Comparison of ENCODE assay signal across 19 cellular contexts in the genomic region with DNA sequence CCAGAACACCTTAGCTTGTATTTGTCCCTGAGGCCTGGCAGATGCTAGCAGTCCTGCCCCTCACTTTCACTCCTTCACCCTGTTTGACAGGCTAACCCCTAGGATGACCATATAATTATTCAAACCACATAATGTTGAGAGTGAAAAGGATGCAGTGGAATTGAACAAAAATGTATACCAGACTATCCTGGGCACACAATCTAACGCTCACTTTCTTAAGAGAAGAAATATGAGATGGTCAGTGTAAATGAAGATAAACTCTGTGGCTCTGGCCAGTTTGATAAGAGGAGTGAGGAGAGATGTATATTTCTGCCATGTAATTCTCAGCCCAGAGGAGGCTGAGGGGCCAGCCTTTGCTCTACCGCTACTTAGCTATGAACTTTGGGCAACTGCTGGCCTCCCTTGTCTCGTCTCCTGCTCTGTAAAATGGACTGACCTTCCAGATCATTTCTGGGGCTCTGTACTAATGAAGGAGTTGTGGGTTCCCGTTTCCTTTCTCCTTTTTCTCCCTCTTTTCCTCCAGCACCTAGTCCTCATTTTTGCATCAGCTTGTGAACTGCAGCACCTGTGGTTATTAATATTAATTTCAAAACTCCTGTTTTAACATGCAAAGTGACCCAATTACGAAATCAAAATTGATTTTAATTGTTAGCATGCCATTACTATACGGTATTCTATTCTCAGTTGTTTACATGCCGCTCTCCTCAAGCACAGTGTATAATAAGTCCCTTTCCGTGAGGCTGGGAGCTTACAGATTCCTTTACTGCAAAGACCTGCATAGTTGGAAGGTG.
A peak's percentile ranks its signal among the peaks of the same experiment; 100 is the strongest.
DNase-seq lines count a peak whose midpoint lies in the region; ATAC-seq, FAIRE-seq and TF ChIP-seq lines count a peak whose summit lies in the region.
"Had no signal": no experiment of that assay in that cellular context is flagged by ENCODE, and none has a peak within 500 bp of the region (broad histone marks: within the 10 kb centered on the region; RNA-seq: fewer than 3 reads in every experiment).

No MANE protein-coding gene starts in this region.

- CTCF ChIA-PET in mammary epithelial cell (lab: Charles Lee; ENCODE audit: low non-redundant PET) (no interaction called here), MCF 10A (lab: Yijun Ruan, JAX) (interaction anchor here (0.5 to 0.7 kb wide), 4 partner anchors 21 to 133 kb away, joined by 3 to 6 read pairs (median 4); no protein-coding TSS in a partner anchor)

- BruUV-seq in mammary epithelial cell (replicated peaks; lab: Mats Ljungman, UMichigan) (no TSS peak), MCF 10A (replicated peaks; lab: Mats Ljungman, UMichigan) (no TSS peak)

- intact Hi-C loops in mammary epithelial cell (cut with micrococcal nuclease) = no loop called here
- intact Hi-C loops in MCF 10A (cut with micrococcal nuclease) = no loop called here
- intact Hi-C loops in activated CD4-positive, alpha-beta T cell treated with anti-CD3 and anti-CD28 coated beads, Interleukin-2, amount 10 ng/mL, durations not matched to agents 24 days and 14 days (cut with micrococcal nuclease) = no loop called here

- H3K9me3 Mint-ChIP-seq in MCF 10A (ENCODE audit: unreplicated experiment) (no peaks in the 10 kb centered on the region), brain (peaks cover 0 to 4% (median 3%) of the 10 kb centered on the region in 5 experiments)
- H3K9me3 Mint-ChIP-seq in activated CD4-positive, alpha-beta T cell treated with anti-CD3 and anti-CD28 coated beads, Interleukin-2, amount 10 ng/mL, durations not matched to agents 24 days and 14 days = no peaks in the 10 kb centered on the region
- H3K9me3 Mint-ChIP-seq: CD8-positive, alpha-beta T cell had no signal

- H3K9ac ChIP-seq in mammary epithelial cell (ENCODE audit: insufficient read depth, low read length) (no peak overlapping the region), keratinocyte (ENCODE audit: control insufficient read depth, extremely low read depth, insufficient read depth, low read length) (no peak overlapping the region)

- H3K4me1 Mint-ChIP-seq in MCF 10A (ENCODE audit: insufficient read depth, unreplicated experiment) = peaks cover 15% of the 10 kb centered on the region
- peaks cover 74% of the 10 kb centered on the region for H3K4me1 Mint-ChIP-seq in brain
- H3K4me1 Mint-ChIP-seq in activated CD4-positive, alpha-beta T cell treated with anti-CD3 and anti-CD28 coated beads, Interleukin-2, amount 10 ng/mL, durations not matched to agents 24 days and 14 days = no peaks in the 10 kb centered on the region
- H3K4me1 Mint-ChIP-seq: CD14-positive monocyte had no signal

- no peak overlapping the region for H3K27ac ChIP-seq in mammary epithelial cell (ENCODE audit: insufficient read depth, low read depth, low read length)
- H3K27ac ChIP-seq in keratinocyte (ENCODE audit: control insufficient read depth, insufficient read depth, low read length) = no peak overlapping the region
- H3K27ac ChIP-seq: 22Rv1 had no signal

- 37% methylated on average over 8 of the region's 8 CpGs for WGBS in mammary epithelial cell (ENCODE audit: low coverage, missing lambda C conversion rate)

- H3K4me1 ChIP-seq in mammary epithelial cell (ENCODE audit: insufficient read depth, low read length) = peaks cover 47% of the 10 kb centered on the region
- peaks cover 41% of the 10 kb centered on the region for H3K4me1 ChIP-seq in keratinocyte (ENCODE audit: control insufficient read depth, extremely low read depth, insufficient read depth, low read length)
- H3K4me1 ChIP-seq: Caco-2, HAP-1 had no signal

- ATAC-seq in GM19023 (IDR thresholded peaks at IDR 0.05; ENCODE audit: unreplicated experiment) = no peak
- ATAC-seq: CD8-positive, alpha-beta T cell; HepG2 had no signal

- in situ Hi-C loops in mammary epithelial cell (cut with MboI; ENCODE audit: low sequenced_read_pairs in 2 of 2) = no loop called here

- no peaks in the 10 kb centered on the region for H3K9me1 ChIP-seq in keratinocyte (ENCODE audit: control insufficient read depth, extremely low read depth, insufficient read depth, low read length)

- H3K27ac Mint-ChIP-seq in MCF 10A (ENCODE audit: low read depth, unreplicated experiment) (no peak overlapping the region), brain (peak overlapping the region; percentile 4 to 91 (median 77))
- H3K27ac Mint-ChIP-seq in activated CD4-positive, alpha-beta T cell treated with anti-CD3 and anti-CD28 coated beads, Interleukin-2, amount 10 ng/mL, durations not matched to agents 24 days and 14 days = no peak overlapping the region
- H3K27ac Mint-ChIP-seq: CD14-positive monocyte; CD8-positive, alpha-beta T cell had no signal

- H3K9me3 ChIP-seq in mammary epithelial cell (replicated peaks; ENCODE audit: insufficient read depth, low read length) (no peaks in the 10 kb centered on the region), keratinocyte (ENCODE audit: control insufficient read depth, low read depth, low read length) (no peaks in the 10 kb centered on the region)
- H3K9me3 ChIP-seq: Caco-2, HAP-1 had no signal

- no peaks in the 10 kb centered on the region for H4K20me1 ChIP-seq in mammary epithelial cell (ENCODE audit: insufficient read depth, low read length)
- no peaks in the 10 kb centered on the region for H4K20me1 ChIP-seq in keratinocyte (ENCODE audit: control insufficient read depth, extremely low read depth, insufficient read depth, low read length)

- POLR2A ChIA-PET in MCF 10A (lab: Yijun Ruan, JAX) = interaction anchor here (0.9 to 1.6 kb wide), 3 partner anchors 11 to 14 kb away, joined by 3 to 6 read pairs (median 3); no protein-coding TSS in a partner anchor

- H3K4me3 ChIP-seq in mammary epithelial cell (replicated peaks in 1 of 3; ENCODE audit: insufficient read depth in 1 of 3, low read depth in 2 of 3, low read length in 3 of 3) (no peak overlapping the region), keratinocyte (ENCODE audit: control insufficient read depth in 2 of 3, extremely low read depth in 1 of 3, insufficient read depth in 2 of 3, low read depth in 1 of 3, low read length in 3 of 3) (no peak overlapping the region)
- H3K4me3 ChIP-seq: HAP-1 had no signal

- no peak for TF ChIP-seq CTCF in mammary epithelial cell (conservative IDR thresholded peaks at IDR 0.05 in 1 of 2, IDR thresholded peaks at IDR 0.05 in 1 of 2; ENCODE audit: extremely low read depth in 1 of 2, insufficient read depth in 1 of 2, low read depth in 1 of 2, low read length in 2 of 2)
- no peak for TF ChIP-seq CTCF in MCF 10A (IDR thresholded peaks at IDR 0.05; ENCODE audit: unreplicated experiment)
- no peak for TF ChIP-seq CTCF in brain (conservative IDR thresholded peaks at IDR 0.05)
- TF ChIP-seq CTCF in keratinocyte (optimal IDR thresholded peaks at IDR 0.05 in 1 of 3, IDR thresholded peaks at IDR 0.05 in 1 of 3, conservative IDR thresholded peaks at IDR 0.05 in 1 of 3; ENCODE audit: extremely low read depth in 1 of 3, insufficient read depth in 2 of 3, low read length in 3 of 3) = no peak

- no peaks in the 10 kb centered on the region for H3K79me2 ChIP-seq in mammary epithelial cell (ENCODE audit: insufficient read depth, low read length)
- no peaks in the 10 kb centered on the region for H3K79me2 ChIP-seq in keratinocyte (ENCODE audit: control insufficient read depth, insufficient read depth, low read length)

- FAIRE-seq in keratinocyte (lab: Jason Lieb, UNC) = no peak
- FAIRE-seq: GM12892, H1, HepG2, HTR-8/SVneo had no signal

- H3K27me3 Mint-ChIP-seq in MCF 10A (ENCODE audit: insufficient read depth, unreplicated experiment) = no peaks in the 10 kb centered on the region
- peaks cover 11% of the 10 kb centered on the region for H3K27me3 Mint-ChIP-seq in brain
- H3K27me3 Mint-ChIP-seq in activated CD4-positive, alpha-beta T cell treated with anti-CD3 and anti-CD28 coated beads, Interleukin-2, amount 10 ng/mL, durations not matched to agents 24 days and 14 days = peaks cover 20% of the 10 kb centered on the region

- no peaks in the 10 kb centered on the region for H3K36me3 Mint-ChIP-seq in MCF 10A (ENCODE audit: insufficient read depth, unreplicated experiment)
- H3K36me3 Mint-ChIP-seq in brain = no peaks in the 10 kb centered on the region
- no peaks in the 10 kb centered on the region for H3K36me3 Mint-ChIP-seq in activated CD4-positive, alpha-beta T cell treated with anti-CD3 and anti-CD28 coated beads, Interleukin-2, amount 10 ng/mL, durations not matched to agents 24 days and 14 days (ENCODE audit: low read depth)
- H3K36me3 Mint-ChIP-seq: CD14-positive monocyte; CD8-positive, alpha-beta T cell had no signal

- H3K4me2 ChIP-seq in mammary epithelial cell (ENCODE audit: insufficient read depth, low read depth, low read length) (no peak overlapping the region), keratinocyte (ENCODE audit: control insufficient read depth, extremely low read depth, insufficient read depth, low read depth, low read length) (peak overlapping the region; percentile 23)

- DNase-seq in mammary epithelial cell (no peak), MCF 10A (ENCODE audit: unreplicated experiment) (no peak), keratinocyte (ENCODE audit: low read depth, low spot score) (no peak), NCI-H1105 (lab: John Stamatoyannopoulos, UW) (no peak)
- no peak for DNase-seq in activated CD4-positive, alpha-beta T cell treated with anti-CD3 and anti-CD28 coated beads, Interleukin-2, amount 50 U/mL, for 48 hours
- DNase-seq in activated CD4-positive, alpha-beta T cell treated with anti-CD3 and anti-CD28 coated beads, Interleukin-2, amount 10 ng/mL, durations not matched to agents 24 days and 14 days = no peak
- DNase-seq: Caco-2; CD8-positive, alpha-beta T cell; DND-41; GDM1 had no signal

- dilution Hi-C loops in mammary epithelial cell (cut with HindIII; ENCODE audit: low sequenced_read_pairs) (no loop called here), keratinocyte (cut with MboI; ENCODE audit: extremely low pct_ligation_motif_present, low sequenced_read_pairs) (no loop called here)

- H3K36me3 ChIP-seq in mammary epithelial cell (ENCODE audit: insufficient read depth, low read length) (no peaks in the 10 kb centered on the region), keratinocyte (ENCODE audit: control insufficient read depth in 2 of 2, extremely low read depth in 1 of 2, insufficient read depth in 2 of 2, low read length in 2 of 2) (no peaks in the 10 kb centered on the region)
- H3K36me3 ChIP-seq: HAP-1 had no signal

- H3K27me3 ChIP-seq in mammary epithelial cell (ENCODE audit: insufficient read depth, low read length) = no peaks in the 10 kb centered on the region
- H3K27me3 ChIP-seq in keratinocyte (ENCODE audit: control insufficient read depth, extremely low read depth, insufficient read depth, low read length) = no peaks in the 10 kb centered on the region

- H2AFZ ChIP-seq in mammary epithelial cell (ENCODE audit: low read depth, low read length) (peak overlapping the region; percentile 70), keratinocyte (ENCODE audit: control insufficient read depth, low read length) (peak overlapping the region; percentile 47)

- H3K4me3 Mint-ChIP-seq in MCF 10A (ENCODE audit: unreplicated experiment) (no peak overlapping the region), brain (peak overlapping the region in 3 of 5 experiments; percentile 21 to 60 (median 28))
- no peak overlapping the region for H3K4me3 Mint-ChIP-seq in activated CD4-positive, alpha-beta T cell treated with anti-CD3 and anti-CD28 coated beads, Interleukin-2, amount 10 ng/mL, durations not matched to agents 24 days and 14 days
- H3K4me3 Mint-ChIP-seq: CD14-positive monocyte; CD8-positive, alpha-beta T cell had no signal

Comparison
In these comparisons a context has a peak if more than half of its experiments do, and no peak if none do; other contexts are left out.
1. H3K27ac Mint-ChIP-seq: peak in brain (5 of 5); none in MCF 10A (single experiment) and activated CD4-positive, alpha-beta T cell treated with anti-CD3 and anti-CD28 coated beads, Interleukin-2, amount 10 ng/mL, durations not matched to agents 24 days and 14 days (single experiment).
2. H3K4me3 Mint-ChIP-seq: peak in brain (3 of 5); none in MCF 10A (single experiment) and activated CD4-positive, alpha-beta T cell treated with anti-CD3 and anti-CD28 coated beads, Interleukin-2, amount 10 ng/mL, durations not matched to agents 24 days and 14 days (single experiment).